In genomic region chr4:84050014-84050413, GRCh38 we compare ENCODE assay signal across 16 cellular contexts.
A peak's percentile ranks its signal among the peaks of the same experiment; 100 is the strongest.
DNase-seq lines count a peak whose midpoint lies in the region; ATAC-seq and TF ChIP-seq lines count a peak whose summit lies in the region.
"Had no signal": no experiment of that assay in that cellular context is flagged by ENCODE, and none has a peak within 500 bp of the region (broad histone marks: within the 10 kb centered on the region; RNA-seq: fewer than 3 reads in every experiment).

No MANE protein-coding gene starts in this region.

- TF ChIP-seq POLR2A in vagina (IDR thresholded peaks at IDR 0.05): no peak

- no peak overlapping the region for H3K4me3 Mint-ChIP-seq in endothelial cell (ENCODE audit: unreplicated experiment)
- H3K4me3 Mint-ChIP-seq: T-cell had no signal

- H3K36me3 ChIP-seq in neuron (ENCODE audit: insufficient read depth, low read length) (no peaks in the 10 kb centered on the region), vagina (no peaks in the 10 kb centered on the region)
- H3K36me3 ChIP-seq: pancreas, transverse colon had no signal

- no peak overlapping the region for H3K4me3 ChIP-seq in neuron (ENCODE audit: low read length)
- no peak overlapping the region for H3K4me3 ChIP-seq in vagina
- H3K4me3 ChIP-seq: pancreas, transverse colon had no signal

- H3K27me3 ChIP-seq in neuron (ENCODE audit: insufficient read depth, low read length): no peaks in the 10 kb centered on the region
- H3K27me3 ChIP-seq in vagina: no peaks in the 10 kb centered on the region
- H3K27me3 ChIP-seq: pancreas, transverse colon had no signal

- H3K9me3 ChIP-seq in neuron (ENCODE audit: low read length): no peaks in the 10 kb centered on the region
- H3K9me3 ChIP-seq in vagina: no peaks in the 10 kb centered on the region
- H3K9me3 ChIP-seq: pancreas, transverse colon had no signal

- peak overlapping the region; percentile 1 for H2AFZ ChIP-seq in neuron (ENCODE audit: low read depth, low read length)

- TF ChIP-seq CTCF in endothelial cell (IDR thresholded peaks at IDR 0.05; ENCODE audit: unreplicated experiment) (no peak), vagina (IDR thresholded peaks at IDR 0.05) (no peak)

- no peak overlapping the region for H3K27ac ChIP-seq in vagina
- H3K27ac ChIP-seq: pancreas, transverse colon had no signal

- H3K36me3 Mint-ChIP-seq in endothelial cell (ENCODE audit: low read depth, unreplicated experiment): no peaks in the 10 kb centered on the region
- H3K36me3 Mint-ChIP-seq: CD4-positive, alpha-beta memory T cell; T-cell had no signal

- H3K27me3 Mint-ChIP-seq in endothelial cell (ENCODE audit: unreplicated experiment): no peaks in the 10 kb centered on the region
- H3K27me3 Mint-ChIP-seq: CD4-positive, alpha-beta memory T cell; T-cell had no signal

- ATAC-seq in HG02970 (IDR thresholded peaks at IDR 0.05; ENCODE audit: low FRiP score, unreplicated experiment): no peak
- ATAC-seq: T-cell had no signal

- peaks cover 28% of the 10 kb centered on the region for H3K4me1 Mint-ChIP-seq in endothelial cell (ENCODE audit: unreplicated experiment)
- H3K4me1 Mint-ChIP-seq: T-cell had no signal

- DNase-seq in NCI-H2081 (lab: John Stamatoyannopoulos, UW) (peak; percentile 17 to 71), NCI-H2081 treated with DMSO at 0.1 percent for 48 hours (lab: John Stamatoyannopoulos, UW) (no peak), NCI-H1694 (lab: John Stamatoyannopoulos, UW) (peak; percentile 25), endothelial cell (ENCODE audit: low spot score) (no peak), vagina (ENCODE audit: extremely low spot score in 2 of 2) (no peak), NCI-H187 treated with DMSO at 0.1 percent for 48 hours (lab: John Stamatoyannopoulos, UW) (no peak)
- DNase-seq: activated CD4-positive, CD25-positive, alpha-beta regulatory T cell; CD4-positive, alpha-beta memory T cell; GDM1; KBM-7; kidney; pancreas; T-cell; transverse colon had no signal

- peak overlapping the region; percentile 33 for H3K27ac Mint-ChIP-seq in endothelial cell (ENCODE audit: unreplicated experiment)
- H3K27ac Mint-ChIP-seq: CD4-positive, alpha-beta memory T cell; T-cell had no signal

- H3K4me1 ChIP-seq in neuron (ENCODE audit: insufficient read depth, low read length) (peaks cover 22% of the 10 kb centered on the region), vagina (no peaks in the 10 kb centered on the region)
- H3K4me1 ChIP-seq: pancreas, transverse colon had no signal

- no peaks in the 10 kb centered on the region for H3K9me3 Mint-ChIP-seq in endothelial cell (ENCODE audit: unreplicated experiment)

- intact Hi-C loops in vagina (cut with DNase I): no loop called here

Comparison
In these comparisons a context has a peak if more than half of its experiments do, and no peak if none do; other contexts are left out.
1. DNase-seq: peak in NCI-H2081 (2 of 2) and NCI-H1694 (single experiment); none in NCI-H2081 treated with DMSO at 0.1 percent for 48 hours (single experiment), endothelial cell (single experiment), vagina (0 of 2) and NCI-H187 treated with DMSO at 0.1 percent for 48 hours (single experiment).